2 cellular contexts compared by ENCODE assay signal in the genomic region with DNA sequence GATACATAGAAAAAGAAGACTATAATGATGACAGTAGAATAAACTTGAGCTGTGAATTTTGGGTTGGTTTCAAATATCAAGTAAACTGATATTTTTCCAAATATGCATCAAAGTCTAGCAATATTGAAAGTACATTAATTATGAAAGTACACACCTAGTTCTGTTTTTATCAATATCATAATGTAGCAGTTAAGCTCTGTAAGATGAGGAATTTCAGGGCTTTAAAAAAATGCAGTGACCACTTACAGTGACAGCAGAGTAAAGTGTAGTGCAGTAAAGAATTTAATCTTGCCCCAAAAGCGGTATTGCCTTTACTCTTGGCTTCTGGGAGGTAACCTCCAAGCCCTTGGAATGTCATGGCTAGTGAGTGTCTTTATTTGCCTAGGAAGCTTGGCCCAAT.
TF ChIP-seq lines count a peak whose summit lies in the region.

No MANE protein-coding gene starts in this region.

TF ChIP-seq in H1, 55 proteins besides CTCF, POLR2A, EP300 and RAD21 (continued from another document):
- TF ChIP-seq FOSL1 (IDR thresholded peaks at IDR 0.05; ENCODE audit: insufficient read depth, low read depth, low read length): no peak
- no peak for TF ChIP-seq CTBP2 (IDR thresholded peaks at IDR 0.05; ENCODE audit: borderline replicate concordance, insufficient read depth, insufficient read length, low read length)
- no peak for TF ChIP-seq BACH1 (IDR thresholded peaks at IDR 0.05; ENCODE audit: low read length)
- no peak for TF ChIP-seq GTF2F1 (IDR thresholded peaks at IDR 0.05; ENCODE audit: borderline replicate concordance, low read depth, low read length)
- no peak for TF ChIP-seq TAF7 (optimal IDR thresholded peaks at IDR 0.05; ENCODE audit: borderline replicate concordance, low read depth, low read length)
- TF ChIP-seq RFX5 (IDR thresholded peaks at IDR 0.05; ENCODE audit: borderline replicate concordance, low read depth, low read length): no peak
- TF ChIP-seq RBBP5 (IDR thresholded peaks at IDR 0.05; ENCODE audit: borderline replicate concordance, low read depth, low read length): no peak
- no peak for TF ChIP-seq TEAD4 (IDR thresholded peaks at IDR 0.05; ENCODE audit: low read depth, low read length)
- TF ChIP-seq SIN3A (conservative IDR thresholded peaks at IDR 0.05 in 1 of 2, IDR thresholded peaks at IDR 0.05 in 1 of 2; ENCODE audit: low read depth in 1 of 2, low read length in 2 of 2): no peak
- TF ChIP-seq CHD2 (IDR thresholded peaks at IDR 0.05; ENCODE audit: low read length): no peak

TF ChIP-seq in GM23338, 12 proteins besides CTCF, POLR2A, EP300 and RAD21:
- TF ChIP-seq REST (IDR thresholded peaks at IDR 0.05; ENCODE audit: unreplicated experiment) (no peak), EZH2 (IDR thresholded peaks at IDR 0.05; ENCODE audit: low read depth, unreplicated experiment) (no peak), ZNF331 (CRISPR knock-in tag; IDR thresholded peaks at IDR 0.05; ENCODE audit: low read depth) (no peak), JUNB (IDR thresholded peaks at IDR 0.05; ENCODE audit: unreplicated experiment) (no peak), STAT1 (IDR thresholded peaks at IDR 0.05; ENCODE audit: unreplicated experiment) (no peak), ZNF114 (CRISPR knock-in tag; IDR thresholded peaks at IDR 0.05) (no peak), EZH2phosphoT487 (IDR thresholded peaks at IDR 0.05; ENCODE audit: unreplicated experiment) (no peak), NANOG (IDR thresholded peaks at IDR 0.05; ENCODE audit: borderline replicate concordance) (no peak), CREB1 (CRISPR knock-in tag; IDR thresholded peaks at IDR 0.05; ENCODE audit: low read depth) (no peak), POLR2AphosphoS5 (IDR thresholded peaks at IDR 0.05; ENCODE audit: low read depth) (no peak)
- TF ChIP-seq, protein P1, sequence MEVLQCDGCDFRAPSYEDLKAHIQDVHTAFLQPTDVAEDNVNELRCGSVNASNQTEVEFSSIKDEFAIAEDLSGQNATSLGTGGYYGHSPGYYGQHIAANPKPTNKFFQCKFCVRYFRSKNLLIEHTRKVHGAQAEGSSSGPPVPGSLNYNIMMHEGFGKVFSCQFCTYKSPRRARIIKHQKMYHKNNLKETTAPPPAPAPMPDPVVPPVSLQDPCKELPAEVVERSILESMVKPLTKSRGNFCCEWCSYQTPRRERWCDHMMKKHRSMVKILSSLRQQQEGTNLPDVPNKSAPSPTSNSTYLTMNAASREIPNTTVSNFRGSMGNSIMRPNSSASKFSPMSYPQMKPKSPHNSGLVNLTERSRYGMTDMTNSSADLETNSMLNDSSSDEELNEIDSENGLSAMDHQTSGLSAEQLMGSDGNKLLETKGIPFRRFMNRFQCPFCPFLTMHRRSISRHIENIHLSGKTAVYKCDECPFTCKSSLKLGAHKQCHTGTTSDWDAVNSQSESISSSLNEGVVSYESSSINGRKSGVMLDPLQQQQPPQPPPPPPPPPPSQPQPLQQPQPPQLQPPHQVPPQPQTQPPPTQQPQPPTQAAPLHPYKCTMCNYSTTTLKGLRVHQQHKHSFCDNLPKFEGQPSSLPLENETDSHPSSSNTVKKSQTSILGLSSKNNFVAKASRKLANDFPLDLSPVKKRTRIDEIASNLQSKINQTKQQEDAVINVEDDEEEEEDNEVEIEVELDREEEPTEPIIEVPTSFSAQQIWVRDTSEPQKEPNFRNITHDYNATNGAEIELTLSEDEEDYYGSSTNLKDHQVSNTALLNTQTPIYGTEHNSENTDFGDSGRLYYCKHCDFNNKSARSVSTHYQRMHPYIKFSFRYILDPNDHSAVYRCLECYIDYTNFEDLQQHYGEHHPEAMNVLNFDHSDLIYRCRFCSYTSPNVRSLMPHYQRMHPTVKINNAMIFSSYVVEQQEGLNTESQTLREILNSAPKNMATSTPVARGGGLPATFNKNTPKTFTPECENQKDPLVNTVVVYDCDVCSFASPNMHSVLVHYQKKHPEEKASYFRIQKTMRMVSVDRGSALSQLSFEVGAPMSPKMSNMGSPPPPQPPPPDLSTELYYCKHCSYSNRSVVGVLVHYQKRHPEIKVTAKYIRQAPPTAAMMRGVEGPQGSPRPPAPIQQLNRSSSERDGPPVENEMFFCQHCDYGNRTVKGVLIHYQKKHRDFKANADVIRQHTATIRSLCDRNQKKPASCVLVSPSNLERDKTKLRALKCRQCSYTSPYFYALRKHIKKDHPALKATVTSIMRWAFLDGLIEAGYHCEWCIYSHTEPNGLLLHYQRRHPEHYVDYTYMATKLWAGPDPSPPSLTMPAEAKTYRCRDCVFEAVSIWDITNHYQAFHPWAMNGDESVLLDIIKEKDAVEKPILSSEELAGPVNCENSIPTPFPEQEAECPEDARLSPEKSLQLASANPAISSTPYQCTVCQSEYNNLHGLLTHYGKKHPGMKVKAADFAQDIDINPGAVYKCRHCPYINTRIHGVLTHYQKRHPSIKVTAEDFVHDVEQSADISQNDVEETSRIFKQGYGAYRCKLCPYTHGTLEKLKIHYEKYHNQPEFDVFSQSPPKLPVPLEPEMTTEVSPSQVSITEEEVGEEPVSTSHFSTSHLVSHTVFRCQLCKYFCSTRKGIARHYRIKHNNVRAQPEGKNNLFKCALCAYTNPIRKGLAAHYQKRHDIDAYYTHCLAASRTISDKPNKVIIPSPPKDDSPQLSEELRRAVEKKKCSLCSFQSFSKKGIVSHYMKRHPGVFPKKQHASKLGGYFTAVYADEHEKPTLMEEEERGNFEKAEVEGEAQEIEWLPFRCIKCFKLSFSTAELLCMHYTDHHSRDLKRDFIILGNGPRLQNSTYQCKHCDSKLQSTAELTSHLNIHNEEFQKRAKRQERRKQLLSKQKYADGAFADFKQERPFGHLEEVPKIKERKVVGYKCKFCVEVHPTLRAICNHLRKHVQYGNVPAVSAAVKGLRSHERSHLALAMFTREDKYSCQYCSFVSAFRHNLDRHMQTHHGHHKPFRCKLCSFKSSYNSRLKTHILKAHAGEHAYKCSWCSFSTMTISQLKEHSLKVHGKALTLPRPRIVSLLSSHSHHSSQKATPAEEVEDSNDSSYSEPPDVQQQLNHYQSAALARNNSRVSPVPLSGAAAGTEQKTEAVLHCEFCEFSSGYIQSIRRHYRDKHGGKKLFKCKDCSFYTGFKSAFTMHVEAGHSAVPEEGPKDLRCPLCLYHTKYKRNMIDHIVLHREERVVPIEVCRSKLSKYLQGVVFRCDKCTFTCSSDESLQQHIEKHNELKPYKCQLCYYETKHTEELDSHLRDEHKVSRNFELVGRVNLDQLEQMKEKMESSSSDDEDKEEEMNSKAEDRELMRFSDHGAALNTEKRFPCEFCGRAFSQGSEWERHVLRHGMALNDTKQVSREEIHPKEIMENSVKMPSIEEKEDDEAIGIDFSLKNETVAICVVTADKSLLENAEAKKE (CRISPR knock-in tag; IDR thresholded peaks at IDR 0.05): no peak
